Comparison of ENCODE assay signal across 1 cellular context in genomic region chr1:91727763-91728162, GRCh38.
TF ChIP-seq lines count a peak whose summit lies in the region.

No MANE protein-coding gene starts in this region.

TF ChIP-seq in K562, 482 proteins besides CTCF, POLR2A, EP300 and RAD21 (continued from another document and continues in another):
- TF ChIP-seq, protein P1, sequence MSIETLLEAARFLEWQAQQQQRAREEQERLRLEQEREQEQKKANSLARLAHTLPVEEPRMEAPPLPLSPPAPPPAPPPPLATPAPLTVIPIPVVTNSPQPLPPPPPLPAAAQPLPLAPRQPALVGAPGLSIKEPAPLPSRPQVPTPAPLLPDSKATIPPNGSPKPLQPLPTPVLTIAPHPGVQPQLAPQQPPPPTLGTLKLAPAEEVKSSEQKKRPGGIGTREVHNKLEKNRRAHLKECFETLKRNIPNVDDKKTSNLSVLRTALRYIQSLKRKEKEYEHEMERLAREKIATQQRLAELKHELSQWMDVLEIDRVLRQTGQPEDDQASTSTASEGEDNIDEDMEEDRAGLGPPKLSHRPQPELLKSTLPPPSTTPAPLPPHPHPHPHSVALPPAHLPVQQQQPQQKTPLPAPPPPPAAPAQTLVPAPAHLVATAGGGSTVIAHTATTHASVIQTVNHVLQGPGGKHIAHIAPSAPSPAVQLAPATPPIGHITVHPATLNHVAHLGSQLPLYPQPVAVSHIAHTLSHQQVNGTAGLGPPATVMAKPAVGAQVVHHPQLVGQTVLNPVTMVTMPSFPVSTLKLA (conservative IDR thresholded peaks at IDR 0.05) = no peak
- no peak for TF ChIP-seq ZNF134 (CRISPR knock-in tag; conservative IDR thresholded peaks at IDR 0.05)
- 0 out of 2 replicates have a peak, but pooled peaks have one; percentile 13 for TF ChIP-seq SMARCE1 (IDR thresholded peaks at IDR 0.05)
- no peak for TF ChIP-seq SAP30 (IDR thresholded peaks at IDR 0.05; ENCODE audit: borderline replicate concordance, insufficient read depth, low read depth, low read length, poor library complexity, severe bottlenecking)
- no peak for TF ChIP-seq BDP1 (IDR thresholded peaks at IDR 0.05; ENCODE audit: insufficient read depth, insufficient read length)
- TF ChIP-seq ZEB2 (IDR thresholded peaks at IDR 0.05) = no peak
- TF ChIP-seq PHB (CRISPR knock-in tag; IDR thresholded peaks at IDR 0.05) = no peak
- peak; percentile 76 for TF ChIP-seq ARID1B (IDR thresholded peaks at IDR 0.05)
- 0 out of 2 replicates have a peak, but pooled peaks have one; percentile 29 for TF ChIP-seq ADNP (tag; IDR thresholded peaks at IDR 0.05)
- TF ChIP-seq, protein P2, sequence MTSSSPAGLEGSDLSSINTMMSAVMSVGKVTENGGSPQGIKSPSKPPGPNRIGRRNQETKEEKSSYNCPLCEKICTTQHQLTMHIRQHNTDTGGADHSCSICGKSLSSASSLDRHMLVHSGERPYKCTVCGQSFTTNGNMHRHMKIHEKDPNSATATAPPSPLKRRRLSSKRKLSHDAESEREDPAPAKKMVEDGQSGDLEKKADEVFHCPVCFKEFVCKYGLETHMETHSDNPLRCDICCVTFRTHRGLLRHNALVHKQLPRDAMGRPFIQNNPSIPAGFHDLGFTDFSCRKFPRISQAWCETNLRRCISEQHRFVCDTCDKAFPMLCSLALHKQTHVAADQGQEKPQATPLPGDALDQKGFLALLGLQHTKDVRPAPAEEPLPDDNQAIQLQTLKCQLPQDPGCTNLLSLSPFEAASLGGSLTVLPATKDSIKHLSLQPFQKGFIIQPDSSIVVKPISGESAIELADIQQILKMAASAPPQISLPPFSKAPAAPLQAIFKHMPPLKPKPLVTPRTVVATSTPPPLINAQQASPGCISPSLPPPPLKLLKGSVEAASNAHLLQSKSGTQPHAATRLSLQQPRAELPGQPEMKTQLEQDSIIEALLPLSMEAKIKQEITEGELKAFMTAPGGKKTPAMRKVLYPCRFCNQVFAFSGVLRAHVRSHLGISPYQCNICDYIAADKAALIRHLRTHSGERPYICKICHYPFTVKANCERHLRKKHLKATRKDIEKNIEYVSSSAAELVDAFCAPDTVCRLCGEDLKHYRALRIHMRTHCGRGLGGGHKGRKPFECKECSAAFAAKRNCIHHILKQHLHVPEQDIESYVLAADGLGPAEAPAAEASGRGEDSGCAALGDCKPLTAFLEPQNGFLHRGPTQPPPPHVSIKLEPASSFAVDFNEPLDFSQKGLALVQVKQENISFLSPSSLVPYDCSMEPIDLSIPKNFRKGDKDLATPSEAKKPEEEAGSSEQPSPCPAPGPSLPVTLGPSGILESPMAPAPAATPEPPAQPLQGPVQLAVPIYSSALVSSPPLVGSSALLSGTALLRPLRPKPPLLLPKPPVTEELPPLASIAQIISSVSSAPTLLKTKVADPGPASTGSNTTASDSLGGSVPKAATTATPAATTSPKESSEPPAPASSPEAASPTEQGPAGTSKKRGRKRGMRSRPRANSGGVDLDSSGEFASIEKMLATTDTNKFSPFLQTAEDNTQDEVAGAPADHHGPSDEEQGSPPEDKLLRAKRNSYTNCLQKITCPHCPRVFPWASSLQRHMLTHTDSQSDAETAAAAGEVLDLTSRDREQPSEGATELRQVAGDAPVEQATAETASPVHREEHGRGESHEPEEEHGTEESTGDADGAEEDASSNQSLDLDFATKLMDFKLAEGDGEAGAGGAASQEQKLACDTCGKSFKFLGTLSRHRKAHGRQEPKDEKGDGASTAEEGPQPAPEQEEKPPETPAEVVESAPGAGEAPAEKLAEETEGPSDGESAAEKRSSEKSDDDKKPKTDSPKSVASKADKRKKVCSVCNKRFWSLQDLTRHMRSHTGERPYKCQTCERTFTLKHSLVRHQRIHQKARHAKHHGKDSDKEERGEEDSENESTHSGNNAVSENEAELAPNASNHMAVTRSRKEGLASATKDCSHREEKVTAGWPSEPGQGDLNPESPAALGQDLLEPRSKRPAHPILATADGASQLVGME (CRISPR knock-in tag; IDR thresholded peaks at IDR 0.05) = no peak
- TF ChIP-seq NRF1 (conservative IDR thresholded peaks at IDR 0.05 in 1 of 2, IDR thresholded peaks at IDR 0.05 in 1 of 2) = no peak
- no peak for TF ChIP-seq ZNF263 (CRISPR knock-in tag; IDR thresholded peaks at IDR 0.05; ENCODE audit: borderline replicate concordance)
- TF ChIP-seq ZNF740 (CRISPR knock-in tag; IDR thresholded peaks at IDR 0.05) = no peak
- TF ChIP-seq ZNF740 (tag; IDR thresholded peaks at IDR 0.05) = no peak
- TF ChIP-seq ZNF766 (CRISPR knock-in tag; conservative IDR thresholded peaks at IDR 0.05) = no peak
- TF ChIP-seq RBM34 (IDR thresholded peaks at IDR 0.05; ENCODE audit: borderline replicate concordance, insufficient read depth, low read length) = no peak
- TF ChIP-seq ZBTB1 (CRISPR knock-in tag; IDR thresholded peaks at IDR 0.05; ENCODE audit: borderline replicate concordance, low read depth) = no peak
- peak; percentile 55; the same call in 1 of the 2 replicates for TF ChIP-seq TAL1 (IDR thresholded peaks at IDR 0.05)
- no peak for TF ChIP-seq GABPA (tag; conservative IDR thresholded peaks at IDR 0.05; ENCODE audit: low read depth)
- peak; percentile 77 for TF ChIP-seq CBFA2T3 (IDR thresholded peaks at IDR 0.05)
- TF ChIP-seq ZBTB2 (IDR thresholded peaks at IDR 0.05) = no peak
- TF ChIP-seq XRCC3 (IDR thresholded peaks at IDR 0.05) = no peak
- no peak for TF ChIP-seq MYBL2 (IDR thresholded peaks at IDR 0.05; ENCODE audit: low read depth)
- TF ChIP-seq MYBL2 (CRISPR knock-in tag; IDR thresholded peaks at IDR 0.05; ENCODE audit: borderline replicate concordance) = no peak
- no peak for TF ChIP-seq MTA3 (IDR thresholded peaks at IDR 0.05; ENCODE audit: borderline replicate concordance)
- TF ChIP-seq NUFIP1 (IDR thresholded peaks at IDR 0.05; ENCODE audit: partially characterized antibody) = no peak
- TF ChIP-seq, protein P3, sequence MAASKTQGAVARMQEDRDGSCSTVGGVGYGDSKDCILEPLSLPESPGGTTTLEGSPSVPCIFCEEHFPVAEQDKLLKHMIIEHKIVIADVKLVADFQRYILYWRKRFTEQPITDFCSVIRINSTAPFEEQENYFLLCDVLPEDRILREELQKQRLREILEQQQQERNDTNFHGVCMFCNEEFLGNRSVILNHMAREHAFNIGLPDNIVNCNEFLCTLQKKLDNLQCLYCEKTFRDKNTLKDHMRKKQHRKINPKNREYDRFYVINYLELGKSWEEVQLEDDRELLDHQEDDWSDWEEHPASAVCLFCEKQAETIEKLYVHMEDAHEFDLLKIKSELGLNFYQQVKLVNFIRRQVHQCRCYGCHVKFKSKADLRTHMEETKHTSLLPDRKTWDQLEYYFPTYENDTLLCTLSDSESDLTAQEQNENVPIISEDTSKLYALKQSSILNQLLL (CRISPR knock-in tag; IDR thresholded peaks at IDR 0.05; ENCODE audit: borderline replicate concordance) = no peak
- TF ChIP-seq, protein P4, sequence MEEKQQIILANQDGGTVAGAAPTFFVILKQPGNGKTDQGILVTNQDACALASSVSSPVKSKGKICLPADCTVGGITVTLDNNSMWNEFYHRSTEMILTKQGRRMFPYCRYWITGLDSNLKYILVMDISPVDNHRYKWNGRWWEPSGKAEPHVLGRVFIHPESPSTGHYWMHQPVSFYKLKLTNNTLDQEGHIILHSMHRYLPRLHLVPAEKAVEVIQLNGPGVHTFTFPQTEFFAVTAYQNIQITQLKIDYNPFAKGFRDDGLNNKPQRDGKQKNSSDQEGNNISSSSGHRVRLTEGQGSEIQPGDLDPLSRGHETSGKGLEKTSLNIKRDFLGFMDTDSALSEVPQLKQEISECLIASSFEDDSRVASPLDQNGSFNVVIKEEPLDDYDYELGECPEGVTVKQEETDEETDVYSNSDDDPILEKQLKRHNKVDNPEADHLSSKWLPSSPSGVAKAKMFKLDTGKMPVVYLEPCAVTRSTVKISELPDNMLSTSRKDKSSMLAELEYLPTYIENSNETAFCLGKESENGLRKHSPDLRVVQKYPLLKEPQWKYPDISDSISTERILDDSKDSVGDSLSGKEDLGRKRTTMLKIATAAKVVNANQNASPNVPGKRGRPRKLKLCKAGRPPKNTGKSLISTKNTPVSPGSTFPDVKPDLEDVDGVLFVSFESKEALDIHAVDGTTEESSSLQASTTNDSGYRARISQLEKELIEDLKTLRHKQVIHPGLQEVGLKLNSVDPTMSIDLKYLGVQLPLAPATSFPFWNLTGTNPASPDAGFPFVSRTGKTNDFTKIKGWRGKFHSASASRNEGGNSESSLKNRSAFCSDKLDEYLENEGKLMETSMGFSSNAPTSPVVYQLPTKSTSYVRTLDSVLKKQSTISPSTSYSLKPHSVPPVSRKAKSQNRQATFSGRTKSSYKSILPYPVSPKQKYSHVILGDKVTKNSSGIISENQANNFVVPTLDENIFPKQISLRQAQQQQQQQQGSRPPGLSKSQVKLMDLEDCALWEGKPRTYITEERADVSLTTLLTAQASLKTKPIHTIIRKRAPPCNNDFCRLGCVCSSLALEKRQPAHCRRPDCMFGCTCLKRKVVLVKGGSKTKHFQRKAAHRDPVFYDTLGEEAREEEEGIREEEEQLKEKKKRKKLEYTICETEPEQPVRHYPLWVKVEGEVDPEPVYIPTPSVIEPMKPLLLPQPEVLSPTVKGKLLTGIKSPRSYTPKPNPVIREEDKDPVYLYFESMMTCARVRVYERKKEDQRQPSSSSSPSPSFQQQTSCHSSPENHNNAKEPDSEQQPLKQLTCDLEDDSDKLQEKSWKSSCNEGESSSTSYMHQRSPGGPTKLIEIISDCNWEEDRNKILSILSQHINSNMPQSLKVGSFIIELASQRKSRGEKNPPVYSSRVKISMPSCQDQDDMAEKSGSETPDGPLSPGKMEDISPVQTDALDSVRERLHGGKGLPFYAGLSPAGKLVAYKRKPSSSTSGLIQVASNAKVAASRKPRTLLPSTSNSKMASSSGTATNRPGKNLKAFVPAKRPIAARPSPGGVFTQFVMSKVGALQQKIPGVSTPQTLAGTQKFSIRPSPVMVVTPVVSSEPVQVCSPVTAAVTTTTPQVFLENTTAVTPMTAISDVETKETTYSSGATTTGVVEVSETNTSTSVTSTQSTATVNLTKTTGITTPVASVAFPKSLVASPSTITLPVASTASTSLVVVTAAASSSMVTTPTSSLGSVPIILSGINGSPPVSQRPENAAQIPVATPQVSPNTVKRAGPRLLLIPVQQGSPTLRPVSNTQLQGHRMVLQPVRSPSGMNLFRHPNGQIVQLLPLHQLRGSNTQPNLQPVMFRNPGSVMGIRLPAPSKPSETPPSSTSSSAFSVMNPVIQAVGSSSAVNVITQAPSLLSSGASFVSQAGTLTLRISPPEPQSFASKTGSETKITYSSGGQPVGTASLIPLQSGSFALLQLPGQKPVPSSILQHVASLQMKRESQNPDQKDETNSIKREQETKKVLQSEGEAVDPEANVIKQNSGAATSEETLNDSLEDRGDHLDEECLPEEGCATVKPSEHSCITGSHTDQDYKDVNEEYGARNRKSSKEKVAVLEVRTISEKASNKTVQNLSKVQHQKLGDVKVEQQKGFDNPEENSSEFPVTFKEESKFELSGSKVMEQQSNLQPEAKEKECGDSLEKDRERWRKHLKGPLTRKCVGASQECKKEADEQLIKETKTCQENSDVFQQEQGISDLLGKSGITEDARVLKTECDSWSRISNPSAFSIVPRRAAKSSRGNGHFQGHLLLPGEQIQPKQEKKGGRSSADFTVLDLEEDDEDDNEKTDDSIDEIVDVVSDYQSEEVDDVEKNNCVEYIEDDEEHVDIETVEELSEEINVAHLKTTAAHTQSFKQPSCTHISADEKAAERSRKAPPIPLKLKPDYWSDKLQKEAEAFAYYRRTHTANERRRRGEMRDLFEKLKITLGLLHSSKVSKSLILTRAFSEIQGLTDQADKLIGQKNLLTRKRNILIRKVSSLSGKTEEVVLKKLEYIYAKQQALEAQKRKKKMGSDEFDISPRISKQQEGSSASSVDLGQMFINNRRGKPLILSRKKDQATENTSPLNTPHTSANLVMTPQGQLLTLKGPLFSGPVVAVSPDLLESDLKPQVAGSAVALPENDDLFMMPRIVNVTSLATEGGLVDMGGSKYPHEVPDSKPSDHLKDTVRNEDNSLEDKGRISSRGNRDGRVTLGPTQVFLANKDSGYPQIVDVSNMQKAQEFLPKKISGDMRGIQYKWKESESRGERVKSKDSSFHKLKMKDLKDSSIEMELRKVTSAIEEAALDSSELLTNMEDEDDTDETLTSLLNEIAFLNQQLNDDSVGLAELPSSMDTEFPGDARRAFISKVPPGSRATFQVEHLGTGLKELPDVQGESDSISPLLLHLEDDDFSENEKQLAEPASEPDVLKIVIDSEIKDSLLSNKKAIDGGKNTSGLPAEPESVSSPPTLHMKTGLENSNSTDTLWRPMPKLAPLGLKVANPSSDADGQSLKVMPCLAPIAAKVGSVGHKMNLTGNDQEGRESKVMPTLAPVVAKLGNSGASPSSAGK (IDR thresholded peaks at IDR 0.05) = peak; percentile 75
- TF ChIP-seq POLR2G (IDR thresholded peaks at IDR 0.05; ENCODE audit: low read depth, low read length) = no peak
- TF ChIP-seq ZBTB17 (CRISPR knock-in tag; IDR thresholded peaks at IDR 0.05) = no peak
- no peak for TF ChIP-seq ZFP1 (CRISPR knock-in tag; IDR thresholded peaks at IDR 0.05)
- TF ChIP-seq ZNF445 (CRISPR knock-in tag; IDR thresholded peaks at IDR 0.05; ENCODE audit: low read depth) = no peak
